In genomic region chr7:2985866-2986265, GRCh38 we compare ENCODE assay signal across 1 cellular context.
TF ChIP-seq lines count a peak whose summit lies in the region.

No MANE protein-coding gene starts in this region.

TF ChIP-seq in GM12878, 131 proteins besides CTCF, POLR2A, EP300 and RAD21 (continued from another document):
- TF ChIP-seq YBX1 (IDR thresholded peaks at IDR 0.05) = no peak
- TF ChIP-seq ZNF592 (IDR thresholded peaks at IDR 0.05) = no peak
- TF ChIP-seq TCF12 (IDR thresholded peaks at IDR 0.05; ENCODE audit: low read depth, low read length) = no peak
- TF ChIP-seq ZBED1 (IDR thresholded peaks at IDR 0.05; ENCODE audit: borderline replicate concordance) = no peak
- TF ChIP-seq GABPA (IDR thresholded peaks at IDR 0.05; ENCODE audit: low read depth) = no peak
- TF ChIP-seq BCL11A (IDR thresholded peaks at IDR 0.05; ENCODE audit: low read depth, low read length) = no peak
- no peak for TF ChIP-seq SMAD1 (IDR thresholded peaks at IDR 0.05; ENCODE audit: low read depth, partially characterized antibody)
